1 cellular context compared by ENCODE assay signal in the genomic region with DNA sequence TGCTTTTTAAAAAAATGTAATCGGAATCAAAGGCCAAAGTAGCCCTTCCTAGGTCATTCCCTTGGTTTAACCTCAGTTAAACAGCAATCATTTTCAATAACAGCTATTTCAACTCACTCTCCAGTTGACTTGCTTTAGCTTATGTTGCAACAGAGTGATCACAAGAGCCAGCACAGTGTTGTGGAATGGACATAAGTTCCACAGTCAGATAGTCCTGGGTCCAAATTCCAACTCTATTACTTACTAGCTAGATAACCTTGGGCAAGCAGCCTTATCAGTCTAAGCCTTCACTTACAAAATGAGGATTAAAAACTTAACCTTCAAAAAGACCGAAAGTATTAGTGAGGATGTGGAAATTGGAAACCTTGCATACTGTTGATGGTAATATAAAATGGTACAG.
TF ChIP-seq lines count a peak whose summit lies in the region.

No MANE protein-coding gene starts in this region.

TF ChIP-seq in HepG2, 621 proteins besides CTCF, POLR2A, EP300 and RAD21 (continued from another document):
- TF ChIP-seq, protein P1, sequence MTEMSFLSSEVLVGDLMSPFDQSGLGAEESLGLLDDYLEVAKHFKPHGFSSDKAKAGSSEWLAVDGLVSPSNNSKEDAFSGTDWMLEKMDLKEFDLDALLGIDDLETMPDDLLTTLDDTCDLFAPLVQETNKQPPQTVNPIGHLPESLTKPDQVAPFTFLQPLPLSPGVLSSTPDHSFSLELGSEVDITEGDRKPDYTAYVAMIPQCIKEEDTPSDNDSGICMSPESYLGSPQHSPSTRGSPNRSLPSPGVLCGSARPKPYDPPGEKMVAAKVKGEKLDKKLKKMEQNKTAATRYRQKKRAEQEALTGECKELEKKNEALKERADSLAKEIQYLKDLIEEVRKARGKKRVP (CRISPR knock-in tag; IDR thresholded peaks at IDR 0.05) = peak in 1 of 2 experiments; percentile 55; a peak in 2 of 4 replicates
- TF ChIP-seq ZSCAN29 (CRISPR knock-in tag; conservative IDR thresholded peaks at IDR 0.05) (peak; percentile 64; the same call in 1 of the 2 replicates), FOXA1 (IDR thresholded peaks at IDR 0.05) (no peak), FOXA1 (CRISPR knock-in tag; IDR thresholded peaks at IDR 0.05) (peak; percentile 52), DPF2 (CRISPR knock-in tag; IDR thresholded peaks at IDR 0.05; ENCODE audit: borderline replicate concordance, low read depth) (peak; percentile 75; the same call in 1 of the 2 replicates), RXRA (CRISPR knock-in tag; IDR thresholded peaks at IDR 0.05) (peak; percentile 69; the same call in 1 of the 2 replicates), PITX1 (CRISPR knock-in tag; IDR thresholded peaks at IDR 0.05) (peak; percentile 93), THAP11 (CRISPR knock-in tag; IDR thresholded peaks at IDR 0.05) (peak; percentile 66), SETDB1 (CRISPR knock-in tag; IDR thresholded peaks at IDR 0.05; ENCODE audit: borderline replicate concordance) (no peak), PHF21A (CRISPR knock-in tag; IDR thresholded peaks at IDR 0.05) (peak; percentile 73; the same call in 1 of the 2 replicates), ZKSCAN8 (CRISPR knock-in tag; IDR thresholded peaks at IDR 0.05; ENCODE audit: borderline replicate concordance) (peak; percentile 56; the same call in 1 of the 2 replicates), JUN (CRISPR knock-in tag; IDR thresholded peaks at IDR 0.05) (0 out of 2 replicates have a peak, but pooled peaks have one; percentile 47)
- TF ChIP-seq, protein P2, sequence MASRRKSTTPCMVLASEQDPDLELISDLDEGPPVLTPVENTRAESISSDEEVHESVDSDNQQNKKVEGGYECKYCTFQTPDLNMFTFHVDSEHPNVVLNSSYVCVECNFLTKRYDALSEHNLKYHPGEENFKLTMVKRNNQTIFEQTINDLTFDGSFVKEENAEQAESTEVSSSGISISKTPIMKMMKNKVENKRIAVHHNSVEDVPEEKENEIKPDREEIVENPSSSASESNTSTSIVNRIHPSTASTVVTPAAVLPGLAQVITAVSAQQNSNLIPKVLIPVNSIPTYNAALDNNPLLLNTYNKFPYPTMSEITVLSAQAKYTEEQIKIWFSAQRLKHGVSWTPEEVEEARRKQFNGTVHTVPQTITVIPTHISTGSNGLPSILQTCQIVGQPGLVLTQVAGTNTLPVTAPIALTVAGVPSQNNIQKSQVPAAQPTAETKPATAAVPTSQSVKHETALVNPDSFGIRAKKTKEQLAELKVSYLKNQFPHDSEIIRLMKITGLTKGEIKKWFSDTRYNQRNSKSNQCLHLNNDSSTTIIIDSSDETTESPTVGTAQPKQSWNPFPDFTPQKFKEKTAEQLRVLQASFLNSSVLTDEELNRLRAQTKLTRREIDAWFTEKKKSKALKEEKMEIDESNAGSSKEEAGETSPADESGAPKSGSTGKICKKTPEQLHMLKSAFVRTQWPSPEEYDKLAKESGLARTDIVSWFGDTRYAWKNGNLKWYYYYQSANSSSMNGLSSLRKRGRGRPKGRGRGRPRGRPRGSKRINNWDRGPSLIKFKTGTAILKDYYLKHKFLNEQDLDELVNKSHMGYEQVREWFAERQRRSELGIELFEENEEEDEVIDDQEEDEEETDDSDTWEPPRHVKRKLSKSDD (CRISPR knock-in tag; IDR thresholded peaks at IDR 0.05; ENCODE audit: low read depth) = no peak
- TF ChIP-seq, protein P3, sequence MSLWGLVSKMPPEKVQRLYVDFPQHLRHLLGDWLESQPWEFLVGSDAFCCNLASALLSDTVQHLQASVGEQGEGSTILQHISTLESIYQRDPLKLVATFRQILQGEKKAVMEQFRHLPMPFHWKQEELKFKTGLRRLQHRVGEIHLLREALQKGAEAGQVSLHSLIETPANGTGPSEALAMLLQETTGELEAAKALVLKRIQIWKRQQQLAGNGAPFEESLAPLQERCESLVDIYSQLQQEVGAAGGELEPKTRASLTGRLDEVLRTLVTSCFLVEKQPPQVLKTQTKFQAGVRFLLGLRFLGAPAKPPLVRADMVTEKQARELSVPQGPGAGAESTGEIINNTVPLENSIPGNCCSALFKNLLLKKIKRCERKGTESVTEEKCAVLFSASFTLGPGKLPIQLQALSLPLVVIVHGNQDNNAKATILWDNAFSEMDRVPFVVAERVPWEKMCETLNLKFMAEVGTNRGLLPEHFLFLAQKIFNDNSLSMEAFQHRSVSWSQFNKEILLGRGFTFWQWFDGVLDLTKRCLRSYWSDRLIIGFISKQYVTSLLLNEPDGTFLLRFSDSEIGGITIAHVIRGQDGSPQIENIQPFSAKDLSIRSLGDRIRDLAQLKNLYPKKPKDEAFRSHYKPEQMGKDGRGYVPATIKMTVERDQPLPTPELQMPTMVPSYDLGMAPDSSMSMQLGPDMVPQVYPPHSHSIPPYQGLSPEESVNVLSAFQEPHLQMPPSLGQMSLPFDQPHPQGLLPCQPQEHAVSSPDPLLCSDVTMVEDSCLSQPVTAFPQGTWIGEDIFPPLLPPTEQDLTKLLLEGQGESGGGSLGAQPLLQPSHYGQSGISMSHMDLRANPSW (CRISPR knock-in tag; IDR thresholded peaks at IDR 0.05; ENCODE audit: borderline replicate concordance) = no peak
